1 cellular context compared by ENCODE assay signal in the genomic region with DNA sequence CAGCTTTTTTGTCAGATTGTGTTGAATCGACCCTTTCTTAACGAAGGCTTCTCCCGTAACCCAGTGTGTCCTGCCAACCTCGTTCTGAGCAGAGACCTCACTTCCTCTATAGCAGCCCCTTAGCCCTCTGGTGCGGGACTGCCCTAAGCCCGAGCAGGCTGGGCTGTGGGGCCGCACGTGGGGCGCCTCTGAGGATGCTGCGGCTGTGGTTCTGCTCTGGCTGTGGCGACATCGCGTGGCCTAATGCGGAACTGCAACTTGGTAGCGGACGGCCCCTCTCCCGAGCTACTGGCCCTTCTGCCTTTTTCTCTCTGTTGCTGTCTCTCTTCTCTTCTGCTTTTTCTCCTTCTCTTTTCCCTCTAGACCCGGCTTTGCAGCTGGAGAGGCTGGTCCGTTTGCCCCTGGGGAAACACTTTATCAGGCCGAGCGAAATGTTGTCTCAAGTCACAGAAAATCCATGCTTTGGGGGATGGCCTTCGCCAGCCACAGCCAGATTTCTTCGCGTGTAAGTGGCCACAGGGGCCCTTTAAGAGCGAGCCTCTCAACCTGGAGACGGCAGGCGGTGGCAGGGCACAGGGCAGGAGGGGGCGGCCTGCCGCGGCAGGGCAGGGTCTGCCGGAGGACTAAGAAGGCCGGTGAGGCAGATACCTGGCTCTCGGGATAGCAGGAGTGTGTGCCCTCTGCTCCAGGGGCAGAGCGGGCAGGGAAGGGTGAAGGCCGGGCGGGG.
A peak's percentile ranks its signal among the peaks of the same experiment; 100 is the strongest.
TF ChIP-seq lines count a peak whose summit lies in the region.

No MANE protein-coding gene starts in this region.

TF ChIP-seq in A549, 52 proteins besides CTCF, POLR2A, EP300 and RAD21 (continued from another document):
- TF ChIP-seq HEYL (CRISPR knock-in tag; IDR thresholded peaks at IDR 0.05) = no peak
- TF ChIP-seq EHMT2 (IDR thresholded peaks at IDR 0.05; ENCODE audit: low read depth) = no peak
- TF ChIP-seq TP53 (CRISPR knock-in tag; IDR thresholded peaks at IDR 0.05) = no peak
- TF ChIP-seq HES2 (IDR thresholded peaks at IDR 0.05) = no peak
- TF ChIP-seq HDAC2 (IDR thresholded peaks at IDR 0.05) = no peak
- TF ChIP-seq EHF (CRISPR knock-in tag; IDR thresholded peaks at IDR 0.05) = no peak
- TF ChIP-seq, protein P1, sequence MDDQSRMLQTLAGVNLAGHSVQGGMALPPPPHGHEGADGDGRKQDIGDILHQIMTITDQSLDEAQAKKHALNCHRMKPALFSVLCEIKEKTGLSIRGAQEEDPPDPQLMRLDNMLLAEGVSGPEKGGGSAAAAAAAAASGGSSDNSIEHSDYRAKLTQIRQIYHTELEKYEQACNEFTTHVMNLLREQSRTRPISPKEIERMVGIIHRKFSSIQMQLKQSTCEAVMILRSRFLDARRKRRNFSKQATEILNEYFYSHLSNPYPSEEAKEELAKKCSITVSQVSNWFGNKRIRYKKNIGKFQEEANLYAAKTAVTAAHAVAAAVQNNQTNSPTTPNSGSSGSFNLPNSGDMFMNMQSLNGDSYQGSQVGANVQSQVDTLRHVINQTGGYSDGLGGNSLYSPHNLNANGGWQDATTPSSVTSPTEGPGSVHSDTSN (IDR thresholded peaks at IDR 0.05) = no peak
- TF ChIP-seq FOXS1 (CRISPR knock-in tag; IDR thresholded peaks at IDR 0.05) = no peak
- no peak for TF ChIP-seq SREBF2 (IDR thresholded peaks at IDR 0.05)
- no peak for TF ChIP-seq CHD2 (IDR thresholded peaks at IDR 0.05; ENCODE audit: low read length, partially characterized antibody)
- TF ChIP-seq MAFK (IDR thresholded peaks at IDR 0.05; ENCODE audit: partially characterized antibody) = no peak
- peak; percentile 57; the same call in 1 of the 2 replicates for TF ChIP-seq BHLHE40 (IDR thresholded peaks at IDR 0.05; ENCODE audit: low read depth, low read length)
- no peak for TF ChIP-seq KDM5A (IDR thresholded peaks at IDR 0.05)
- no peak for TF ChIP-seq HOXB13 (CRISPR knock-in tag; IDR thresholded peaks at IDR 0.05; ENCODE audit: low read depth)
- TF ChIP-seq RNF2 (IDR thresholded peaks at IDR 0.05; ENCODE audit: borderline replicate concordance, low read depth) = no peak
- TF ChIP-seq CEBPB (IDR thresholded peaks at IDR 0.05) = no peak
- no peak for TF ChIP-seq REST (IDR thresholded peaks at IDR 0.05)
- no peak for TF ChIP-seq CBX2 (IDR thresholded peaks at IDR 0.05; ENCODE audit: borderline replicate concordance, low read depth)
- TF ChIP-seq RARB (CRISPR knock-in tag; IDR thresholded peaks at IDR 0.05) = no peak
- TF ChIP-seq, protein P2, sequence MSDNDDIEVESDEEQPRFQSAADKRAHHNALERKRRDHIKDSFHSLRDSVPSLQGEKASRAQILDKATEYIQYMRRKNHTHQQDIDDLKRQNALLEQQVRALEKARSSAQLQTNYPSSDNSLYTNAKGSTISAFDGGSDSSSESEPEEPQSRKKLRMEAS (IDR thresholded peaks at IDR 0.05) = peak; percentile 97
- no peak for TF ChIP-seq FOSL2 (IDR thresholded peaks at IDR 0.05)
- TF ChIP-seq FOSL2 (CRISPR knock-in tag; IDR thresholded peaks at IDR 0.05) = no peak
- TF ChIP-seq HOXA7 (CRISPR knock-in tag; IDR thresholded peaks at IDR 0.05) = no peak
- no peak for TF ChIP-seq FOSB (CRISPR knock-in tag; IDR thresholded peaks at IDR 0.05)
- TF ChIP-seq RCOR1 (IDR thresholded peaks at IDR 0.05; ENCODE audit: low read depth, low read length) = no peak
- no peak for TF ChIP-seq NR3C1 (IDR thresholded peaks at IDR 0.05)
- no peak for TF ChIP-seq RFX5 (IDR thresholded peaks at IDR 0.05)
- TF ChIP-seq POLR2AphosphoS2 (conservative IDR thresholded peaks at IDR 0.05; ENCODE audit: low read length) = no peak
- TF ChIP-seq KDM1A (IDR thresholded peaks at IDR 0.05; ENCODE audit: low read depth) = no peak
- TF ChIP-seq E2F6 (IDR thresholded peaks at IDR 0.05; ENCODE audit: borderline replicate concordance, low read depth) = peak; percentile 75; the same call in 1 of the 2 replicates
- TF ChIP-seq MAZ (IDR thresholded peaks at IDR 0.05; ENCODE audit: borderline replicate concordance, low read depth, low read length) = no peak
- no peak for TF ChIP-seq CHD4 (IDR thresholded peaks at IDR 0.05; ENCODE audit: borderline replicate concordance)
- no peak for TF ChIP-seq PHF8 (IDR thresholded peaks at IDR 0.05; ENCODE audit: borderline replicate concordance, low read depth)
- no peak for TF ChIP-seq JUNB (IDR thresholded peaks at IDR 0.05)
- no peak for TF ChIP-seq ATOH8 (CRISPR knock-in tag; IDR thresholded peaks at IDR 0.05; ENCODE audit: low read depth)
- TF ChIP-seq JUN (IDR thresholded peaks at IDR 0.05) = peak in 1 of 2 experiments; percentile 35; a peak in 2 of 5 replicates
- no peak for TF ChIP-seq ESRRA (IDR thresholded peaks at IDR 0.05; ENCODE audit: borderline replicate concordance, low read length)
- TF ChIP-seq MYC (IDR thresholded peaks at IDR 0.05; ENCODE audit: borderline replicate concordance, low read length) = peak; percentile 94
- TF ChIP-seq SMC3 (IDR thresholded peaks at IDR 0.05) = peak; percentile 96
- no peak for TF ChIP-seq CBX8 (IDR thresholded peaks at IDR 0.05)
- no peak; the same call in 1 of the 2 replicates for TF ChIP-seq ZC3H11A (IDR thresholded peaks at IDR 0.05)
